In genomic region chr17:18956021-18956420, GRCh38 we compare ENCODE assay signal across 16 cellular contexts. TPM values are rescaled to one million over a fixed set of nuclear protein-coding genes. Genes with fewer than 3 reads are reported as not detected.
"Had no signal": no experiment of that assay in that cellular context is flagged by ENCODE, and none has a peak within 500 bp of the region (broad histone marks: within the 10 kb centered on the region; RNA-seq: fewer than 3 reads in every experiment).

No MANE protein-coding gene starts in this region.

RNA-seq across cellular contexts. Expression of gene SLC5A10, which starts 4.1 kb away (rescaled TPM):
- total RNA-seq: activated B cell treated with CpG ODN at 0.5 μM for 24 hours; activated CD4-positive, alpha-beta memory T cell treated with anti-CD3 and anti-CD28 coated beads, Interleukin-2, amount 10 ng/mL, durations not matched to agents 7 days and 5 days; activated CD8-positive, alpha-beta memory T cell treated with anti-CD3 and anti-CD28 coated beads for 36 hours; activated CD8-positive, alpha-beta memory T cell treated with anti-CD3 and anti-CD28 coated beads, Interleukin-2, amount 10 ng/mL, durations not matched to agents 7 days and 5 days; activated naive CD8-positive, alpha-beta T cell treated with anti-CD3 and anti-CD28 coated beads for 36 hours; activated T-helper 1 cell treated with anti-CD3 and anti-CD28 coated beads, Interleukin-12 subunit alpha, Interleukin-12 subunit beta, Interleukin-2, Interleukin-4 antibody, amounts not matched to agents 30 ng/mL and 10 ng/mL and 1 ng/mL, durations not matched to agents 14 hours and 24 hours and 36 hours; ascending aorta; dermis microvascular lymphatic vessel endothelial cell; endothelial cell of umbilical vein; fibroblast of lung; fibroblast of villous mesenchyme; gastroesophageal sphincter; glomerular endothelial cell; hepatocyte; T-helper 1 cell treated with Interleukin-12 subunit alpha and Interleukin-12 subunit beta and Interleukin-4 antibody, amounts not matched to agents 30 ng/mL and 1 ng/mL, for 36 hours; T-helper 2 cell treated with Interferon-gamma antibody and Interleukin-4, amounts not matched to agents 100 ng/mL and 5 ng/mL, for 36 hours had no signal
